ENCODE assay signal across 16 cellular contexts in the genomic region with DNA sequence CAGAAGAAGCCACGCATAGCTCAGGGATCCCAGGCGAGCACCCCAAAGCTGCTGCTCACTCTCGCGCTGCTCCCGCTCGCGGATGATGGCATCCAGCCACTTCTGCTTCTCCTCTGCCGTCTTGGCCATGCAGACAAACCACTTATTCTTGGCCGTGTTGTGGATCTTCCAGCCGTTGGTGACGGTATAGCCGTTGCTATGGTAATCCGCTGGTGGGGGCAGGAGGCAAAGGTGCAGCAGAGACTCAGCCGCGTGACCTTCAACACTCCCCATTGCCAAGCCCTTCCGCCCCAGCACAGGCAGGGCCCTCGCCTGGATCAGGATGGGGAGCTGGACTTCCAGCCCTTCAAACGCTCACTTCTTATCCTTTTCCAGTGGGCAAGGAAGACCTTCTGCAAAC.
A peak's percentile ranks its signal among the peaks of the same experiment; 100 is the strongest.
DNase-seq lines count a peak whose midpoint lies in the region; ATAC-seq, FAIRE-seq and TF ChIP-seq lines count a peak whose summit lies in the region.
"Had no signal": no experiment of that assay in that cellular context is flagged by ENCODE, and none has a peak within 500 bp of the region (broad histone marks: within the 10 kb centered on the region; RNA-seq: fewer than 3 reads in every experiment).

No MANE protein-coding gene starts in this region.

- peaks cover 13% of the 10 kb centered on the region for H3K4me1 ChIP-seq in HepG2 (ENCODE audit: insufficient read depth, low read length)
- peaks cover 13 to 40% (median 24%) of the 10 kb centered on the region in 4 donors for H3K4me1 ChIP-seq in transverse colon

- no peak overlapping the region for H3K27ac ChIP-seq in HepG2 (ENCODE audit: extremely low read length, insufficient read depth, low read length)
- peak overlapping the region in 3 of 4 donors; percentile 14 to 44 (median 24) for H3K27ac ChIP-seq in transverse colon
- H3K27ac ChIP-seq: ascending aorta, pancreas, upper lobe of left lung had no signal

- in situ Hi-C loops in astrocyte of the cerebellum (cut with HindIII; ENCODE audit: low sequenced_read_pairs) (no loop called here), HepG2 (cut with HindIII; ENCODE audit: extremely low pct_ligation_motif_present, low pct_unique_long_range_greater_than_20kb) (no loop called here), transverse colon (cut with MboI; ENCODE audit: low pct_ligation_motif_present in 1 of 4, low pct_unique_long_range_greater_than_20kb in 1 of 4, low sequenced_read_pairs in 3 of 4) (no loop called here)

- H3K9me3 Mint-ChIP-seq in stimulated activated naive CD8-positive, alpha-beta T cell treated with anti-CD3 and anti-CD28 coated beads, Interleukin-15, amount 100 ng/mL, for 72 hours = no peaks in the 10 kb centered on the region
- H3K9me3 Mint-ChIP-seq: H9, T-cell had no signal

- WGBS in HepG2 (ENCODE audit: low lambda C conversion rate) = 41% methylated on average over 18 of the region's 18 CpGs
- 48% methylated on average over 18 of the region's 18 CpGs; no CpG with 5 or more reads in 1 of the 2 donors for whole genome bisulfite sequencing in transverse colon (ENCODE audit: low coverage in 1 of 2), 2 donors

- H3K27me3 Mint-ChIP-seq in stimulated activated naive CD8-positive, alpha-beta T cell treated with anti-CD3 and anti-CD28 coated beads, Interleukin-15, amount 100 ng/mL, for 72 hours = no peaks in the 10 kb centered on the region
- H3K27me3 Mint-ChIP-seq: T-cell had no signal

- intact Hi-C loops in HepG2 (cut with micrococcal nuclease; ENCODE audit: unreplicated experiment) = no loop called here
- intact Hi-C loops in transverse colon (cut with DNase I; ENCODE audit: low total_unique reads) = no loop called here

- no peaks in the 10 kb centered on the region for H4K20me1 ChIP-seq in HepG2 (ENCODE audit: insufficient read depth, low read length)

- BruUV-seq in HepG2 (replicated peaks; lab: Mats Ljungman, UMichigan) = no TSS peak

- no peak for TF ChIP-seq CTCF in astrocyte of the cerebellum (IDR thresholded peaks at IDR 0.05; ENCODE audit: low read depth, low read length, missing control alignments)
- no peak for TF ChIP-seq CTCF in HepG2 (CRISPR knock-in tag; IDR thresholded peaks at IDR 0.05)
- no peak for TF ChIP-seq CTCF in transverse colon (IDR thresholded peaks at IDR 0.05)

- H3K36me3 ChIP-seq in HepG2 (replicated peaks in 1 of 2; ENCODE audit: control insufficient read depth in 1 of 2, insufficient read depth in 2 of 2, low read length in 2 of 2) (no peaks in the 10 kb centered on the region), transverse colon (no peaks in the 10 kb centered on the region)
- H3K36me3 ChIP-seq: pancreas had no signal

- no peak overlapping the region for H3K9ac ChIP-seq in HepG2 (ENCODE audit: insufficient read depth, low read depth, low read length)

- H3K4me1 Mint-ChIP-seq in stimulated activated naive CD8-positive, alpha-beta T cell treated with anti-CD3 and anti-CD28 coated beads, Interleukin-15, amount 100 ng/mL, for 72 hours = peaks cover 20% of the 10 kb centered on the region

- H3K9me3 ChIP-seq in HepG2 (ENCODE audit: low read length) = no peaks in the 10 kb centered on the region
- no peaks in the 10 kb centered on the region for H3K9me3 ChIP-seq in transverse colon
- H3K9me3 ChIP-seq: ascending aorta, pancreas, upper lobe of left lung had no signal

- no peak for FAIRE-seq in HepG2 (lab: Jason Lieb, UNC)
- FAIRE-seq: pancreas had no signal

- ATAC-seq in stimulated activated naive CD8-positive, alpha-beta T cell treated with anti-CD3 and anti-CD28 coated beads, Interleukin-15, amount 100 ng/mL, for 72 hours = no peak
- no peak for ATAC-seq in stimulated activated naive CD8-positive, alpha-beta T cell treated with anti-CD3 and anti-CD28 coated beads, Interleukin-15, Interleukin-2, amounts not matched to agents 100 U/mL and 50 U/mL, for 24 hours
- ATAC-seq in HepG2 = peak; percentile 71
- ATAC-seq in HG03571 (IDR thresholded peaks at IDR 0.05; ENCODE audit: unreplicated experiment) = no peak
- ATAC-seq: Panc1, pancreas, T-cell had no signal

- POLR2A ChIA-PET in HepG2 (lab: Yijun Ruan, JAX) = no interaction called here

- no peak for DNase-seq in stimulated activated naive CD8-positive, alpha-beta T cell treated with anti-CD3 and anti-CD28 coated beads, Interleukin-15, amount 100 ng/mL, for 72 hours
- DNase-seq in stimulated activated naive CD8-positive, alpha-beta T cell treated with anti-CD3 and anti-CD28 coated beads, Interleukin-15, Interleukin-2, amounts not matched to agents 100 U/mL and 50 U/mL, for 24 hours = no peak
- DNase-seq in astrocyte of the cerebellum (ENCODE audit: low read depth) = peak; percentile 62
- no peak for DNase-seq in HepG2 (ENCODE audit: low spot score)
- peak; percentile 78 for DNase-seq in transverse colon
- no peak for DNase-seq in NCI-H446 treated with DMSO at 0.1 percent for 48 hours (lab: John Stamatoyannopoulos, UW)
- no peak for DNase-seq in activated CD4-positive, alpha-beta T cell treated with anti-CD3 and anti-CD28 coated beads, Interleukin-2, amount 50 U/mL, for 4 hours
- DNase-seq: H9, mesenchymal stem cell, NCI-H226, pancreas, upper lobe of left lung had no signal

- no peak overlapping the region for H3K4me2 ChIP-seq in HepG2 (ENCODE audit: low read depth, low read length)

- no peak overlapping the region for H3K4me3 Mint-ChIP-seq in stimulated activated naive CD8-positive, alpha-beta T cell treated with anti-CD3 and anti-CD28 coated beads, Interleukin-15, amount 100 ng/mL, for 72 hours
- H3K4me3 Mint-ChIP-seq: H9, T-cell had no signal

- peak overlapping the region; percentile 41 to 65 for H3K27ac Mint-ChIP-seq in stimulated activated naive CD8-positive, alpha-beta T cell treated with anti-CD3 and anti-CD28 coated beads, Interleukin-15, amount 100 ng/mL, for 72 hours
- H3K27ac Mint-ChIP-seq: H9 had no signal

- TF ChIP-seq POLR2A in HepG2 (IDR thresholded peaks at IDR 0.05; ENCODE audit: insufficient read depth in 1 of 2, low read depth in 2 of 2, low read length in 2 of 2) (no peak), transverse colon (IDR thresholded peaks at IDR 0.05) (peak; percentile 62)

- no peak overlapping the region for H2AFZ ChIP-seq in HepG2 (ENCODE audit: low read length)

- no peaks in the 10 kb centered on the region for H3K79me2 ChIP-seq in HepG2 (ENCODE audit: insufficient read depth, low read length)

- no peak overlapping the region for H3K4me3 ChIP-seq in astrocyte of the cerebellum (ENCODE audit: low read depth, low read length)
- no peak overlapping the region for H3K4me3 ChIP-seq in HepG2 (replicated peaks in 1 of 3; ENCODE audit: insufficient read depth in 1 of 3, low read depth in 2 of 3, low read length in 3 of 3)
- H3K4me3 ChIP-seq in transverse colon = no peak overlapping the region
- H3K4me3 ChIP-seq: ascending aorta, pancreas, upper lobe of left lung had no signal

- H3K27me3 ChIP-seq in HepG2 (ENCODE audit: control insufficient read depth in 1 of 2, insufficient read depth in 2 of 2, low read length in 2 of 2) (peaks cover 2 to 18% of the 10 kb centered on the region in 2 experiments; a peak in 3 of 5 replicates), transverse colon (no peaks in the 10 kb centered on the region)
- H3K27me3 ChIP-seq: ascending aorta, pancreas, upper lobe of left lung had no signal

- no peak for TF ChIP-seq EP300 in HepG2 (IDR thresholded peaks at IDR 0.05; ENCODE audit: low read depth in 2 of 2, low read length in 2 of 2)
- TF ChIP-seq EP300 in HepG2 (CRISPR knock-in tag; IDR thresholded peaks at IDR 0.05; ENCODE audit: borderline replicate concordance) = no peak
- TF ChIP-seq EP300 in transverse colon (IDR thresholded peaks at IDR 0.05; ENCODE audit: low read depth) = no peak

- no peak for TF ChIP-seq RAD21 in HepG2 (CRISPR knock-in tag; IDR thresholded peaks at IDR 0.05)

- CTCF ChIA-PET in HepG2 (lab: Yijun Ruan, JAX; ENCODE audit: low intra/inter-chr PET ratio, low total read pairs) = no interaction called here

TF ChIP-seq in HepG2, 621 proteins besides CTCF, POLR2A, EP300 and RAD21 (continues in another document):
- TF ChIP-seq BHLHE40 (IDR thresholded peaks at IDR 0.05; ENCODE audit: low read length) (no peak), THAP11 (CRISPR knock-in tag; IDR thresholded peaks at IDR 0.05) (no peak), ATAD3A (CRISPR knock-in tag; IDR thresholded peaks at IDR 0.05) (no peak), ZNF160 (CRISPR knock-in tag; IDR thresholded peaks at IDR 0.05) (no peak), SRSF9 (IDR thresholded peaks at IDR 0.05; ENCODE audit: borderline replicate concordance, insufficient read depth, low read depth, low read length, poor library complexity, severe bottlenecking) (no peak), ZSCAN22 (CRISPR knock-in tag; IDR thresholded peaks at IDR 0.05) (no peak), NRL (CRISPR knock-in tag; IDR thresholded peaks at IDR 0.05; ENCODE audit: borderline replicate concordance) (0 out of 2 replicates have a peak, but pooled peaks have one; percentile 46), HMG20B (CRISPR knock-in tag; conservative IDR thresholded peaks at IDR 0.05) (no peak), PHF5A (CRISPR knock-in tag; IDR thresholded peaks at IDR 0.05; ENCODE audit: low read depth, unreplicated experiment) (no peak), ZNF605 (CRISPR knock-in tag; IDR thresholded peaks at IDR 0.05) (no peak), ZNF180 (CRISPR knock-in tag; IDR thresholded peaks at IDR 0.05; ENCODE audit: borderline replicate concordance, low read depth) (no peak), ZNF660 (CRISPR knock-in tag; IDR thresholded peaks at IDR 0.05; ENCODE audit: borderline replicate concordance, low read depth) (no peak), MEIS2 (CRISPR knock-in tag; IDR thresholded peaks at IDR 0.05) (no peak), ZNF17 (CRISPR knock-in tag; IDR thresholded peaks at IDR 0.05) (no peak), SRY (CRISPR knock-in tag; IDR thresholded peaks at IDR 0.05) (no peak), ZNF891 (CRISPR knock-in tag; IDR thresholded peaks at IDR 0.05) (0 out of 2 replicates have a peak, but pooled peaks have one; percentile 27), FOXK2 (IDR thresholded peaks at IDR 0.05) (no peak), ZBTB7B (CRISPR knock-in tag; IDR thresholded peaks at IDR 0.05) (no peak), RFXAP (CRISPR knock-in tag; IDR thresholded peaks at IDR 0.05; ENCODE audit: borderline replicate concordance) (no peak)
- TF ChIP-seq, protein P1, sequence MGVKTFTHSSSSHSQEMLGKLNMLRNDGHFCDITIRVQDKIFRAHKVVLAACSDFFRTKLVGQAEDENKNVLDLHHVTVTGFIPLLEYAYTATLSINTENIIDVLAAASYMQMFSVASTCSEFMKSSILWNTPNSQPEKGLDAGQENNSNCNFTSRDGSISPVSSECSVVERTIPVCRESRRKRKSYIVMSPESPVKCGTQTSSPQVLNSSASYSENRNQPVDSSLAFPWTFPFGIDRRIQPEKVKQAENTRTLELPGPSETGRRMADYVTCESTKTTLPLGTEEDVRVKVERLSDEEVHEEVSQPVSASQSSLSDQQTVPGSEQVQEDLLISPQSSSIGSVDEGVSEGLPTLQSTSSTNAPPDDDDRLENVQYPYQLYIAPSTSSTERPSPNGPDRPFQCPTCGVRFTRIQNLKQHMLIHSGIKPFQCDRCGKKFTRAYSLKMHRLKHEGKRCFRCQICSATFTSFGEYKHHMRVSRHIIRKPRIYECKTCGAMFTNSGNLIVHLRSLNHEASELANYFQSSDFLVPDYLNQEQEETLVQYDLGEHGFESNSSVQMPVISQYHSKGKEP (CRISPR knock-in tag; IDR thresholded peaks at IDR 0.05) = no peak

Comparison
In these comparisons a context has a peak if more than half of its experiments do, and no peak if none do; other contexts are left out.
1. DNase-seq: peak in astrocyte of the cerebellum (single experiment) and transverse colon (single experiment); none in stimulated activated naive CD8-positive, alpha-beta T cell treated with anti-CD3 and anti-CD28 coated beads, Interleukin-15, amount 100 ng/mL, for 72 hours (0 of 2), stimulated activated naive CD8-positive, alpha-beta T cell treated with anti-CD3 and anti-CD28 coated beads, Interleukin-15, Interleukin-2, amounts not matched to agents 100 U/mL and 50 U/mL, for 24 hours (single experiment), HepG2 (single experiment), NCI-H446 treated with DMSO at 0.1 percent for 48 hours (single experiment) and activated CD4-positive, alpha-beta T cell treated with anti-CD3 and anti-CD28 coated beads, Interleukin-2, amount 50 U/mL, for 4 hours (0 of 2).